In the genomic region with DNA sequence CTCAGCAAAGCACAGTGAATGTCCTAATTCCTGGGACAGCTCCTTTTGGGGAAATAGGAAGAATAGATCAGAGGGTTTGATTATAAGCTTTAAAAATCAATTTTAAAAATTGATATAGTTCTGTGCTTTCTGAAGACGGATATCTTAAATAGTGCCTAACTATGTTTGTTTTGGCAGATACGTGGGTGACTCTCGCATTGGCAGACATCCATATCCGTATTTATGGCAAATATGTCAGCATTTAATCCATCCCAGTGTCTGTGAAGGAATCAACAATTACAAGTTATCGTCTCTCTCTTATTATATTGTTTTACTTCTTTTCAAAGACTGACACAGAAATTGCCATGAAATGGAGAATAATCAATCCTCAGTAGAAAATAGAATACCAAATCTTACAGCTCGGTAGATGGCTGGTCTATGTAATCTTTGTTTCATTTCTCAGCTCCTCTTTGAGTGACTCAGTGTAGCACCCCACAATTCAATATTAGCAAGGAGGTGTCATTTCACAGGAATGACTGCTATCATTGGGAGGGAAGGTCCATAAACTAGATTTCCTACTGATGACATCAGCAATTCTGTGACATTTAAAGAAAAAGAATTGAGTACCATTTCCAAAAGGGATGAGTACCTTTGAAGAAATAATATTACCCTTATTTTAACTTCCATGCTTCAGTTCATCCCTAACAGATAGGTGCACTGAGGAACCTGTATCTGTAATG, we compare ENCODE assay signal across 1 cellular context.
TF ChIP-seq lines count a peak whose summit lies in the region.

No MANE protein-coding gene starts in this region.

TF ChIP-seq in GM12878, 131 proteins besides CTCF, POLR2A, EP300 and RAD21 (continued from another document):
- TF ChIP-seq, protein P1, sequence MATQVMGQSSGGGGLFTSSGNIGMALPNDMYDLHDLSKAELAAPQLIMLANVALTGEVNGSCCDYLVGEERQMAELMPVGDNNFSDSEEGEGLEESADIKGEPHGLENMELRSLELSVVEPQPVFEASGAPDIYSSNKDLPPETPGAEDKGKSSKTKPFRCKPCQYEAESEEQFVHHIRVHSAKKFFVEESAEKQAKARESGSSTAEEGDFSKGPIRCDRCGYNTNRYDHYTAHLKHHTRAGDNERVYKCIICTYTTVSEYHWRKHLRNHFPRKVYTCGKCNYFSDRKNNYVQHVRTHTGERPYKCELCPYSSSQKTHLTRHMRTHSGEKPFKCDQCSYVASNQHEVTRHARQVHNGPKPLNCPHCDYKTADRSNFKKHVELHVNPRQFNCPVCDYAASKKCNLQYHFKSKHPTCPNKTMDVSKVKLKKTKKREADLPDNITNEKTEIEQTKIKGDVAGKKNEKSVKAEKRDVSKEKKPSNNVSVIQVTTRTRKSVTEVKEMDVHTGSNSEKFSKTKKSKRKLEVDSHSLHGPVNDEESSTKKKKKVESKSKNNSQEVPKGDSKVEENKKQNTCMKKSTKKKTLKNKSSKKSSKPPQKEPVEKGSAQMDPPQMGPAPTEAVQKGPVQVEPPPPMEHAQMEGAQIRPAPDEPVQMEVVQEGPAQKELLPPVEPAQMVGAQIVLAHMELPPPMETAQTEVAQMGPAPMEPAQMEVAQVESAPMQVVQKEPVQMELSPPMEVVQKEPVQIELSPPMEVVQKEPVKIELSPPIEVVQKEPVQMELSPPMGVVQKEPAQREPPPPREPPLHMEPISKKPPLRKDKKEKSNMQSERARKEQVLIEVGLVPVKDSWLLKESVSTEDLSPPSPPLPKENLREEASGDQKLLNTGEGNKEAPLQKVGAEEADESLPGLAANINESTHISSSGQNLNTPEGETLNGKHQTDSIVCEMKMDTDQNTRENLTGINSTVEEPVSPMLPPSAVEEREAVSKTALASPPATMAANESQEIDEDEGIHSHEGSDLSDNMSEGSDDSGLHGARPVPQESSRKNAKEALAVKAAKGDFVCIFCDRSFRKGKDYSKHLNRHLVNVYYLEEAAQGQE (IDR thresholded peaks at IDR 0.05; ENCODE audit: low read depth, low read length): no peak
- TF ChIP-seq, protein P2, sequence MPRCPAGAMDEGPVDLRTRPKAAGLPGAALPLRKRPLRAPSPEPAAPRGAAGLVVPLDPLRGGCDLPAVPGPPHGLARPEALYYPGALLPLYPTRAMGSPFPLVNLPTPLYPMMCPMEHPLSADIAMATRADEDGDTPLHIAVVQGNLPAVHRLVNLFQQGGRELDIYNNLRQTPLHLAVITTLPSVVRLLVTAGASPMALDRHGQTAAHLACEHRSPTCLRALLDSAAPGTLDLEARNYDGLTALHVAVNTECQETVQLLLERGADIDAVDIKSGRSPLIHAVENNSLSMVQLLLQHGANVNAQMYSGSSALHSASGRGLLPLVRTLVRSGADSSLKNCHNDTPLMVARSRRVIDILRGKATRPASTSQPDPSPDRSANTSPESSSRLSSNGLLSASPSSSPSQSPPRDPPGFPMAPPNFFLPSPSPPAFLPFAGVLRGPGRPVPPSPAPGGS (IDR thresholded peaks at IDR 0.05; ENCODE audit: borderline replicate concordance, insufficient read depth, low read depth, low read length, poor library complexity, severe bottlenecking): no peak
- TF ChIP-seq BCL11A (IDR thresholded peaks at IDR 0.05; ENCODE audit: low read depth, low read length) (no peak), RUNX3 (IDR thresholded peaks at IDR 0.05; ENCODE audit: low read length) (no peak), ATF7 (IDR thresholded peaks at IDR 0.05; ENCODE audit: low read depth) (no peak), CHD4 (IDR thresholded peaks at IDR 0.05) (no peak), ZNF217 (IDR thresholded peaks at IDR 0.05) (no peak), ZSCAN29 (IDR thresholded peaks at IDR 0.05) (no peak), SIX5 (IDR thresholded peaks at IDR 0.05; ENCODE audit: low read depth, low read length, severe bottlenecking) (no peak), FOS (IDR thresholded peaks at IDR 0.05; ENCODE audit: borderline replicate concordance, extremely low read depth, insufficient read length) (no peak), BACH1 (IDR thresholded peaks at IDR 0.05; ENCODE audit: borderline replicate concordance) (no peak)
- TF ChIP-seq, protein P3, sequence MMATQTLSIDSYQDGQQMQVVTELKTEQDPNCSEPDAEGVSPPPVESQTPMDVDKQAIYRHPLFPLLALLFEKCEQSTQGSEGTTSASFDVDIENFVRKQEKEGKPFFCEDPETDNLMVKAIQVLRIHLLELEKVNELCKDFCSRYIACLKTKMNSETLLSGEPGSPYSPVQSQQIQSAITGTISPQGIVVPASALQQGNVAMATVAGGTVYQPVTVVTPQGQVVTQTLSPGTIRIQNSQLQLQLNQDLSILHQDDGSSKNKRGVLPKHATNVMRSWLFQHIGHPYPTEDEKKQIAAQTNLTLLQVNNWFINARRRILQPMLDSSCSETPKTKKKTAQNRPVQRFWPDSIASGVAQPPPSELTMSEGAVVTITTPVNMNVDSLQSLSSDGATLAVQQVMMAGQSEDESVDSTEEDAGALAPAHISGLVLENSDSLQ (IDR thresholded peaks at IDR 0.05): no peak
- TF ChIP-seq, protein P4, sequence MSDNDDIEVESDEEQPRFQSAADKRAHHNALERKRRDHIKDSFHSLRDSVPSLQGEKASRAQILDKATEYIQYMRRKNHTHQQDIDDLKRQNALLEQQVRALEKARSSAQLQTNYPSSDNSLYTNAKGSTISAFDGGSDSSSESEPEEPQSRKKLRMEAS (IDR thresholded peaks at IDR 0.05; ENCODE audit: low read depth, low read length): no peak
- TF ChIP-seq, protein P5, sequence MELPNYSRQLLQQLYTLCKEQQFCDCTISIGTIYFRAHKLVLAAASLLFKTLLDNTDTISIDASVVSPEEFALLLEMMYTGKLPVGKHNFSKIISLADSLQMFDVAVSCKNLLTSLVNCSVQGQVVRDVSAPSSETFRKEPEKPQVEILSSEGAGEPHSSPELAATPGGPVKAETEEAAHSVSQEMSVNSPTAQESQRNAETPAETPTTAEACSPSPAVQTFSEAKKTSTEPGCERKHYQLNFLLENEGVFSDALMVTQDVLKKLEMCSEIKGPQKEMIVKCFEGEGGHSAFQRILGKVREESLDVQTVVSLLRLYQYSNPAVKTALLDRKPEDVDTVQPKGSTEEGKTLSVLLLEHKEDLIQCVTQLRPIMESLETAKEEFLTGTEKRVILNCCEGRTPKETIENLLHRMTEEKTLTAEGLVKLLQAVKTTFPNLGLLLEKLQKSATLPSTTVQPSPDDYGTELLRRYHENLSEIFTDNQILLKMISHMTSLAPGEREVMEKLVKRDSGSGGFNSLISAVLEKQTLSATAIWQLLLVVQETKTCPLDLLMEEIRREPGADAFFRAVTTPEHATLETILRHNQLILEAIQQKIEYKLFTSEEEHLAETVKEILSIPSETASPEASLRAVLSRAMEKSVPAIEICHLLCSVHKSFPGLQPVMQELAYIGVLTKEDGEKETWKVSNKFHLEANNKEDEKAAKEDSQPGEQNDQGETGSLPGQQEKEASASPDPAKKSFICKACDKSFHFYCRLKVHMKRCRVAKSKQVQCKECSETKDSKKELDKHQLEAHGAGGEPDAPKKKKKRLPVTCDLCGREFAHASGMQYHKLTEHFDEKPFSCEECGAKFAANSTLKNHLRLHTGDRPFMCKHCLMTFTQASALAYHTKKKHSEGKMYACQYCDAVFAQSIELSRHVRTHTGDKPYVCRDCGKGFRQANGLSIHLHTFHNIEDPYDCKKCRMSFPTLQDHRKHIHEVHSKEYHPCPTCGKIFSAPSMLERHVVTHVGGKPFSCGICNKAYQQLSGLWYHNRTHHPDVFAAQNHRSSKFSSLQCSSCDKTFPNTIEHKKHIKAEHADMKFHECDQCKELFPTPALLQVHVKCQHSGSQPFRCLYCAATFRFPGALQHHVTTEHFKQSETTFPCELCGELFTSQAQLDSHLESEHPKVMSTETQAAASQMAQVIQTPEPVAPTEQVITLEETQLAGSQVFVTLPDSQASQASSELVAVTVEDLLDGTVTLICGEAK (IDR thresholded peaks at IDR 0.05; ENCODE audit: borderline replicate concordance): no peak
